21 cellular contexts compared by ENCODE assay signal in the genomic region with DNA sequence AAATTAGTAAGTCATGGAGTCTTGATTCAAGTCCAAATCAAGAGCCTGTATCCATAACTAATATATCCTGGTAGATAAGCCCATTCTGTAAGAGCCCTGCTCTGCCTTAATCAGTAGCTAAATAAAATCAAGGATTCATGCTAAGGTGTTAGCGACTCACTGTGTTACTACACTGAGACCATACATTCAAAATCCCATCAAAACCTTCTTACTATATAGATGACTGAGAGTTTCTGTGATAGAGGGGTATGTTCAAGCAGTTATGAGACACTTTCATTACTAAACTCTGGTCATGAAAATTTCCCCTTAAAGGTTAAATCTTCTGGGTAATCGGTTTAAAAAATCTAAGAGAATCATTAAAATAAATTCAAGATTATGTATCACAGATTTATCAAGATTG.
"Had no signal": no experiment of that assay in that cellular context is flagged by ENCODE, and none has a peak within 500 bp of the region (broad histone marks: within the 10 kb centered on the region; RNA-seq: fewer than 3 reads in every experiment).

No MANE protein-coding gene starts in this region.

- ATAC-seq: left ventricle myocardium superior, natural killer cell, right cardiac atrium had no signal

- H3K27ac ChIP-seq: ascending aorta, breast epithelium, skin epidermis, tibial nerve, uterus, VCaP had no signal

- DNase-seq: activated CD4-positive, alpha-beta T cell treated with anti-CD3 and anti-CD28 coated beads for 1 hour; activated CD4-positive, alpha-beta T cell treated with anti-CD3 and anti-CD28 coated beads, Interleukin-2, amount 50 U/mL, for 4 hours; activated naive CD4-positive, alpha-beta T cell; activated T-cell treated with anti-CD3 and anti-CD28 coated beads for 4 hours; cerebellar nuclear complex; effector memory CD4-positive, alpha-beta T cell; head of caudate nucleus; kidney glomerular epithelial cell; left ventricle myocardium superior; natural killer cell; nucleus accumbens; right cardiac atrium; stimulated activated CD4-positive, alpha-beta T cell treated with anti-CD3 and anti-CD28 coated beads, Interleukin-15, amount 100 ng/mL, for 24 hours; stimulated activated CD4-positive, alpha-beta T cell treated with anti-CD3 and anti-CD28 coated beads, Interleukin-4, amount 100 ng/mL, for 24 hours; stimulated activated naive CD4-positive, alpha-beta T cell; uterus had no signal

- H3K4me3 ChIP-seq: ascending aorta, breast epithelium, skin epidermis, tibial nerve, uterus had no signal

- H3K27me3 ChIP-seq: ascending aorta, breast epithelium, tibial nerve, uterus had no signal
